Comparison of ENCODE assay signal across 39 cellular contexts in the genomic region with DNA sequence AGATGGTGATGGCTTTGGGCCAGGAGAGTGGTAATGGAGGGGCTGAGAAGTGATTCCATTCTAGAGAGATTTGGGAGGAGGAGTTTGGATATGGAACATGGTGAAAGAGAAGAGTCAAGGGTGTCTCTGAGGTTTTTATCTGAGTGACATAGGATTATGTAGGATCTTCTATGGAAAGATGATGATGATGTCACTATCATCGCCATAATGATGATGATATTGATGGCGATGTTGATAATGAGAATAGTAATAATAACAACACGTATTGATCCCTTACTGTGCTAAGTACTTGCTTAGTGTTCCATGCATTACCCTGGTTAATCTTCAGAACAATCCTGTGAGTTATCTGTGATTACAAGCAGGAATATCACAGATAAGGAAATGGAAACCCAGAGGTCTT. TPM values are rescaled to one million over a fixed set of nuclear protein-coding genes. Genes with fewer than 3 reads are reported as not detected.
"Had no signal": no experiment of that assay in that cellular context is flagged by ENCODE, and none has a peak within 500 bp of the region (broad histone marks: within the 10 kb centered on the region; RNA-seq: fewer than 3 reads in every experiment).

No MANE protein-coding gene starts in this region.

- H3K4me2 ChIP-seq: KMS-11 had no signal

- DNase-seq: Karpas-422, Kasumi-1, MG63, MM.1S, MV-4-11, NCI-H1048, NCI-H1092, NCI-H1092 treated with DMSO at 0.1 percent for 48 hours, NCI-H1105, NCI-H1105 treated with DMSO at 0.1 percent for 48 hours, NCI-H1417, NCI-H1417 treated with DMSO at 0.1 percent for 48 hours, NCI-H1436, NCI-H1436 treated with DMSO at 0.1 percent for 48 hours, NCI-H146, NCI-H1694, NCI-H1694 treated with DMSO at 0.1 percent for 48 hours, NCI-H187, NCI-H187 treated with DMSO at 0.1 percent for 48 hours, NCI-H1930, NCI-H2029, NCI-H2029 treated with DMSO at 0.1 percent for 48 hours, NCI-H2081, NCI-H2081 treated with DMSO at 0.1 percent for 48 hours, NCI-H2107, NCI-H2171, NCI-H2171 treated with DMSO at 0.1 percent for 48 hours, NCI-H2227 treated with DMSO at 0.1 percent for 48 hours, NCI-H226, NCI-H345, NCI-H446, NCI-H446 treated with DMSO at 0.1 percent for 48 hours, NCI-H510A, NCI-H510A treated with DMSO at 0.1 percent for 48 hours had no signal

- H3K9me3 ChIP-seq: MG63 had no signal

- H3K27ac ChIP-seq: KMS-11 had no signal

- H3K9ac ChIP-seq: KMS-11 had no signal

- H3K4me3 ChIP-seq: MG63 had no signal

- H3K36me3 ChIP-seq: MG63 had no signal

RNA-seq across cellular contexts. Expression of a gene that starts 16.6 kb away (rescaled TPM):
- total RNA-seq: LHCN-M2, M059J, MCF 10A, NCI-H460 had no signal

RNA-seq across cellular contexts. Expression of a gene that starts 21.4 kb away (rescaled TPM):
- total RNA-seq: NCI-H460 had no signal

RNA-seq across cellular contexts. Expression of a gene that starts 35.5 kb away (rescaled TPM):
- total RNA-seq: LHCN-M2, M059J, MCF 10A, NCI-H460 had no signal
